ENCODE assay signal across 1 cellular context in genomic region chr19:40771101-40771539, GRCh38.
TF ChIP-seq lines count a peak whose summit lies in the region.

No MANE protein-coding gene starts in this region.

TF ChIP-seq in GM23338, 12 proteins besides CTCF, POLR2A, EP300 and RAD21:
- TF ChIP-seq NANOG (IDR thresholded peaks at IDR 0.05; ENCODE audit: borderline replicate concordance) (no peak), ZNF114 (CRISPR knock-in tag; IDR thresholded peaks at IDR 0.05) (no peak), REST (IDR thresholded peaks at IDR 0.05; ENCODE audit: unreplicated experiment) (no peak), JUNB (IDR thresholded peaks at IDR 0.05; ENCODE audit: unreplicated experiment) (no peak), ETS1 (IDR thresholded peaks at IDR 0.05) (no peak), CREB1 (CRISPR knock-in tag; IDR thresholded peaks at IDR 0.05; ENCODE audit: low read depth) (no peak), STAT1 (IDR thresholded peaks at IDR 0.05; ENCODE audit: unreplicated experiment) (no peak), ZNF331 (CRISPR knock-in tag; IDR thresholded peaks at IDR 0.05; ENCODE audit: low read depth) (no peak), EZH2phosphoT487 (IDR thresholded peaks at IDR 0.05; ENCODE audit: unreplicated experiment) (no peak), POLR2AphosphoS5 (IDR thresholded peaks at IDR 0.05; ENCODE audit: low read depth) (no peak)
